9 cellular contexts compared by ENCODE assay signal in the genomic region with DNA sequence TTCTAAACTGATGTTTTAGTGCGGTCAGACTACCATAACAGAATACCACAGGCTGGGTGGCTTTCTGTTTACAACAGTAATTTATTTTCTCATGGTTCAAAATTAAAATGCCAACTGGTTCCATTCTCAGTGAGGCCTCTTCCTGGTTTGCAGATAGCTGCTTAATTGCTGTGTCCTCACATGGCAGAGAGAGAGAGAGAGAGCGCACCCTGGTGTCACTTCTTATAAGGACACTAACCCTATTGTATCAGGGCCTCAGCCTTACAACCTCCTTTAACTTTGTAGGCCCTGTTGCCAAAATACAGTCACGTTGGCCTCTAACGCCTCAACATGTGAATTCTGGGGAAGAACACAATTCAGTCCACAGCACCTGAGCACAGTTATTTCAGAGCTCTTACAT. TPM values are rescaled to one million over a fixed set of nuclear protein-coding genes. Genes with fewer than 3 reads are reported as not detected.
DNase-seq lines count a peak whose midpoint lies in the region; ATAC-seq, FAIRE-seq and TF ChIP-seq lines count a peak whose summit lies in the region.
"Had no signal": no experiment of that assay in that cellular context is flagged by ENCODE, and none has a peak within 500 bp of the region (broad histone marks: within the 10 kb centered on the region; RNA-seq: fewer than 3 reads in every experiment).

No MANE protein-coding gene starts in this region.

- no peaks in the 10 kb centered on the region for H3K79me2 ChIP-seq in MM.1S (ENCODE audit: low read length)

- POLR2A ChIA-PET in activated naive CD8-positive, alpha-beta T cell treated with anti-CD3 and anti-CD28 coated beads, Interleukin-2, amount 10 ng/mL, durations not matched to agents 7 days and 5 days (lab: Charles Lee): no interaction called here

- H3K9me3 Mint-ChIP-seq in activated CD4-positive, alpha-beta T cell treated with anti-CD3 and anti-CD28 coated beads, Interleukin-2, amount 10 ng/mL, durations not matched to agents 24 days and 14 days: no peaks in the 10 kb centered on the region
- no peaks in the 10 kb centered on the region for H3K9me3 Mint-ChIP-seq in activated naive CD8-positive, alpha-beta T cell treated with anti-CD3 and anti-CD28 coated beads, Interleukin-2, amount 10 ng/mL, durations not matched to agents 7 days and 5 days
- peaks cover 8% of the 10 kb centered on the region for H3K9me3 Mint-ChIP-seq in neural crest cell
- H3K9me3 Mint-ChIP-seq: dendritic cell treated with granulocyte-macrophage colony-stimulating factor and Interleukin-4, amounts not matched to agents 40 ng/mL and 50 ng/mL, for 4 days had no signal

- H3K4me3 Mint-ChIP-seq in activated CD4-positive, alpha-beta T cell treated with anti-CD3 and anti-CD28 coated beads, Interleukin-2, amount 10 ng/mL, durations not matched to agents 24 days and 14 days: no peak overlapping the region
- no peak overlapping the region for H3K4me3 Mint-ChIP-seq in activated naive CD8-positive, alpha-beta T cell treated with anti-CD3 and anti-CD28 coated beads, Interleukin-2, amount 10 ng/mL, durations not matched to agents 7 days and 5 days
- H3K4me3 Mint-ChIP-seq in neural crest cell: no peak overlapping the region
- H3K4me3 Mint-ChIP-seq: dendritic cell treated with granulocyte-macrophage colony-stimulating factor and Interleukin-4, amounts not matched to agents 40 ng/mL and 50 ng/mL, for 4 days had no signal

- H3K36me3 ChIP-seq in MM.1S (replicated peaks; ENCODE audit: insufficient read depth, low read length): no peaks in the 10 kb centered on the region

- no peak overlapping the region for H3K4me3 ChIP-seq in MM.1S (ENCODE audit: low read length)

- H3K9ac ChIP-seq in MM.1S (ENCODE audit: low read length): no peak overlapping the region

- peak; percentile 65 for DNase-seq in activated CD4-positive, alpha-beta T cell treated with anti-CD3 and anti-CD28 coated beads, Interleukin-2, amount 10 ng/mL, durations not matched to agents 24 days and 14 days
- DNase-seq in activated CD4-positive, alpha-beta T cell treated with anti-CD3 and anti-CD28 coated beads for 1 hour: no peak
- DNase-seq in H54 (ENCODE audit: insufficient read length, low spot score) (no peak), MM.1S (peak; percentile 78), neural crest cell (ENCODE audit: low read depth, low spot score) (peak; percentile 30), NCI-H2196 (lab: John Stamatoyannopoulos, UW; ENCODE audit: unreplicated experiment) (no peak)
- DNase-seq in activated naive CD8-positive, alpha-beta T cell treated with anti-CD3 and anti-CD28 coated beads, Interleukin-2, amount 10 ng/mL, durations not matched to agents 7 days and 5 days: no peak
- DNase-seq in stimulated activated naive CD4-positive, alpha-beta T cell treated with Interleukin-2 at 50 U/mL for 16 hours (lab: John Stamatoyannopoulos, UW): no peak

- no peak for TF ChIP-seq POLR2A in H54 (IDR thresholded peaks at IDR 0.05; ENCODE audit: low read depth, low read length)

- peak; percentile 74 for FAIRE-seq in H54 (lab: Jason Lieb, UNC)

- no peaks in the 10 kb centered on the region for H3F3A ChIP-seq in MM.1S (ENCODE audit: insufficient read depth, low read length)

- peaks cover 3% of the 10 kb centered on the region for H3K27me3 Mint-ChIP-seq in activated CD4-positive, alpha-beta T cell treated with anti-CD3 and anti-CD28 coated beads, Interleukin-2, amount 10 ng/mL, durations not matched to agents 24 days and 14 days
- peaks cover 2% of the 10 kb centered on the region for H3K27me3 Mint-ChIP-seq in activated naive CD8-positive, alpha-beta T cell treated with anti-CD3 and anti-CD28 coated beads, Interleukin-2, amount 10 ng/mL, durations not matched to agents 7 days and 5 days
- H3K27me3 Mint-ChIP-seq in neural crest cell (ENCODE audit: low read depth): no peaks in the 10 kb centered on the region
- H3K27me3 Mint-ChIP-seq: dendritic cell treated with granulocyte-macrophage colony-stimulating factor and Interleukin-4, amounts not matched to agents 40 ng/mL and 50 ng/mL, for 4 days had no signal

- no peak overlapping the region for H3K4me2 ChIP-seq in MM.1S (ENCODE audit: low read depth, low read length)

- H3K27me3 ChIP-seq in MM.1S (replicated peaks; ENCODE audit: insufficient read depth, low read length): no peaks in the 10 kb centered on the region

- peaks cover 7% of the 10 kb centered on the region for H3K4me1 ChIP-seq in MM.1S (ENCODE audit: low read length)

- peak; percentile 58 for ATAC-seq in activated naive CD8-positive, alpha-beta T cell treated with anti-CD3 and anti-CD28 coated beads, Interleukin-2, amount 10 ng/mL, durations not matched to agents 7 days and 5 days (ENCODE audit: low read depth)

- peak; percentile 73 for TF ChIP-seq CTCF in MM.1S (IDR thresholded peaks at IDR 0.05; ENCODE audit: low read length)
- TF ChIP-seq CTCF in neural crest cell (conservative IDR thresholded peaks at IDR 0.05): peak; percentile 51

- H4K20me1 ChIP-seq in MM.1S (ENCODE audit: insufficient read depth, low read length): no peaks in the 10 kb centered on the region

- intact Hi-C loops in activated CD4-positive, alpha-beta T cell treated with anti-CD3 and anti-CD28 coated beads, Interleukin-2, amount 10 ng/mL, durations not matched to agents 24 days and 14 days (cut with micrococcal nuclease): no loop called here

- H3K36me3 Mint-ChIP-seq in activated CD4-positive, alpha-beta T cell treated with anti-CD3 and anti-CD28 coated beads, Interleukin-2, amount 10 ng/mL, durations not matched to agents 24 days and 14 days (ENCODE audit: low read depth): no peaks in the 10 kb centered on the region
- no peaks in the 10 kb centered on the region for H3K36me3 Mint-ChIP-seq in activated naive CD8-positive, alpha-beta T cell treated with anti-CD3 and anti-CD28 coated beads, Interleukin-2, amount 10 ng/mL, durations not matched to agents 7 days and 5 days
- H3K36me3 Mint-ChIP-seq in neural crest cell (ENCODE audit: low read depth): peaks cover 2% of the 10 kb centered on the region

- H3K4me1 Mint-ChIP-seq in activated CD4-positive, alpha-beta T cell treated with anti-CD3 and anti-CD28 coated beads, Interleukin-2, amount 10 ng/mL, durations not matched to agents 24 days and 14 days: no peaks in the 10 kb centered on the region
- no peaks in the 10 kb centered on the region for H3K4me1 Mint-ChIP-seq in activated naive CD8-positive, alpha-beta T cell treated with anti-CD3 and anti-CD28 coated beads, Interleukin-2, amount 10 ng/mL, durations not matched to agents 7 days and 5 days
- H3K4me1 Mint-ChIP-seq in neural crest cell: no peaks in the 10 kb centered on the region

- H3K27ac ChIP-seq in MM.1S (ENCODE audit: low read length): no peak overlapping the region

- H2AFZ ChIP-seq in MM.1S (ENCODE audit: low read length): peak overlapping the region; percentile 88

- H3K27ac Mint-ChIP-seq in activated CD4-positive, alpha-beta T cell treated with anti-CD3 and anti-CD28 coated beads, Interleukin-2, amount 10 ng/mL, durations not matched to agents 24 days and 14 days: no peak overlapping the region
- no peak overlapping the region for H3K27ac Mint-ChIP-seq in activated naive CD8-positive, alpha-beta T cell treated with anti-CD3 and anti-CD28 coated beads, Interleukin-2, amount 10 ng/mL, durations not matched to agents 7 days and 5 days
- H3K27ac Mint-ChIP-seq in neural crest cell (ENCODE audit: unreplicated experiment): no peak overlapping the region
- H3K27ac Mint-ChIP-seq: dendritic cell treated with granulocyte-macrophage colony-stimulating factor and Interleukin-4, amounts not matched to agents 40 ng/mL and 50 ng/mL, for 4 days had no signal

- no peaks in the 10 kb centered on the region for H3K9me3 ChIP-seq in MM.1S (replicated peaks; ENCODE audit: insufficient read depth, low read length)

- H3K9me2 ChIP-seq in MM.1S (replicated peaks; ENCODE audit: insufficient read depth, low read length): no peaks in the 10 kb centered on the region

RNA-seq across cellular contexts. Expression of a gene that starts 37.5 kb away (rescaled TPM):
- not detected in 2 replicates for total RNA-seq in activated CD4-positive, alpha-beta T cell treated with anti-CD3 and anti-CD28 coated beads, Interleukin-2, amount 10 ng/mL, durations not matched to agents 24 days and 14 days
- total RNA-seq in activated naive CD8-positive, alpha-beta T cell treated with anti-CD3 and anti-CD28 coated beads, Interleukin-2, amount 10 ng/mL, durations not matched to agents 7 days and 5 days: not detected
- total RNA-seq in neural crest cell: 2.1 and 3.4 TPM in 2 replicates

Comparison
In these comparisons a context has a peak if more than half of its experiments do, and no peak if none do; other contexts are left out.
1. DNase-seq: peak in activated CD4-positive, alpha-beta T cell treated with anti-CD3 and anti-CD28 coated beads, Interleukin-2, amount 10 ng/mL, durations not matched to agents 24 days and 14 days (single experiment), MM.1S (single experiment) and neural crest cell (single experiment); none in activated CD4-positive, alpha-beta T cell treated with anti-CD3 and anti-CD28 coated beads for 1 hour (single experiment), H54 (single experiment), activated naive CD8-positive, alpha-beta T cell treated with anti-CD3 and anti-CD28 coated beads, Interleukin-2, amount 10 ng/mL, durations not matched to agents 7 days and 5 days (single experiment), NCI-H2196 (single experiment) and stimulated activated naive CD4-positive, alpha-beta T cell treated with Interleukin-2 at 50 U/mL for 16 hours (single experiment).